In the genomic region with DNA sequence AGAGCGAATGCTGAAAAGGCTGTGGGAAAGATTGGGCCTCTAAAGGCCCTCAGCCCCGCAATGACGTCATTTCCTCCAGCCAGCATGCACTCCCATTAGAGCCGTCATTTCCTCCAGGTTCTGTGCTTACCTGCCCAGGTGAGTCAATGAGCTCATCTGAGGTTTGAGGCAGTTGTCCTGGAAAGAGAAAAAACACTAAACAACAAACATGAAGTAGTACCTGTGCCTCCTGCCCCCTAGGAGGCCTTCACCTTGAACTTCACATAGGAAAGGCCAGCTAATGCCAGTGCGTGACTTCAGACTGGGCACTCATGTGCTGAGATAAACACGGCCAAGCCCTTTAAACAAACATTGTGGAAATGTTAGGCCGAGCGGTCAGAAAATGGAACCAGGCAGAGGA, we compare ENCODE assay signal across 17 cellular contexts. TPM values are rescaled to one million over a fixed set of nuclear protein-coding genes. Genes with fewer than 3 reads are reported as not detected.
DNase-seq lines count a peak whose midpoint lies in the region; ATAC-seq and TF ChIP-seq lines count a peak whose summit lies in the region.
"Had no signal": no experiment of that assay in that cellular context is flagged by ENCODE, and none has a peak within 500 bp of the region (broad histone marks: within the 10 kb centered on the region; RNA-seq: fewer than 3 reads in every experiment).

No MANE protein-coding gene starts in this region.

- H4K20me1 ChIP-seq in smooth muscle cell (ENCODE audit: low read depth), result no peaks in the 10 kb centered on the region

- H3K79me1 ChIP-seq in mesenchymal stem cell (replicated peaks; ENCODE audit: low read length, poor library complexity, severe bottlenecking), result no peaks in the 10 kb centered on the region

- H2BK120ac ChIP-seq in mesenchymal stem cell (ENCODE audit: low read depth, low read length), result no peak overlapping the region

- DNase-seq in ELF-1 (ENCODE audit: low read depth, low spot score) (peak; percentile 16), NCI-H748 treated with DMSO at 0.1 percent for 48 hours (lab: John Stamatoyannopoulos, UW) (peak; percentile 5), glutamatergic neuron (no peak), smooth muscle cell (lab: John Stamatoyannopoulos, UW; ENCODE audit: unreplicated experiment) (no peak), mesenchymal stem cell (no peak), MG63 (no peak)
- DNase-seq: activated CD4-positive, alpha-beta T cell treated with anti-CD3 and anti-CD28 coated beads, Interleukin-2, amount 50 U/mL, for 4 hours; activated naive CD4-positive, alpha-beta T cell treated with anti-CD3 and anti-CD28 coated beads, Interleukin-2, amount 10 ng/mL, durations not matched to agents 7 days and 5 days; cortex of kidney; HFFc6; Karpas-422; NCI-H1105; Right ventricle myocardium superior; stimulated activated CD4-positive, alpha-beta T cell treated with anti-CD3 and anti-CD28 coated beads, Interleukin-4, amount 100 ng/mL, for 24 hours; T-helper 1 cell had no signal

- H3K36me3 Mint-ChIP-seq in glutamatergic neuron (ENCODE audit: unreplicated experiment), result no peaks in the 10 kb centered on the region
- H3K36me3 Mint-ChIP-seq: activated naive CD4-positive, alpha-beta T cell treated with anti-CD3 and anti-CD28 coated beads, Interleukin-2, amount 10 ng/mL, durations not matched to agents 7 days and 5 days had no signal

- no peaks in the 10 kb centered on the region for H3F3A ChIP-seq in smooth muscle cell (ENCODE audit: low read depth)

- H3K14ac ChIP-seq in mesenchymal stem cell (ENCODE audit: low read length in 2 of 2), result no peak overlapping the region

- H3K9ac ChIP-seq in smooth muscle cell (ENCODE audit: low read depth), result peak overlapping the region; percentile 51
- H3K9ac ChIP-seq in mesenchymal stem cell (ENCODE audit: low read length), result no peak overlapping the region

- no peak overlapping the region for H3K4me3 ChIP-seq in smooth muscle cell
- H3K4me3 ChIP-seq in mesenchymal stem cell (ENCODE audit: insufficient read depth in 1 of 2, low read depth in 1 of 2, low read length in 2 of 2), result no peak overlapping the region
- no peak overlapping the region for H3K4me3 ChIP-seq in MG63

- H3K27me3 Mint-ChIP-seq in glutamatergic neuron (ENCODE audit: unreplicated experiment), result peaks cover 11% of the 10 kb centered on the region

- H3K4me1 Mint-ChIP-seq in glutamatergic neuron (ENCODE audit: low read depth, unreplicated experiment), result peaks cover 53% of the 10 kb centered on the region
- H3K4me1 Mint-ChIP-seq: activated naive CD4-positive, alpha-beta T cell treated with anti-CD3 and anti-CD28 coated beads, Interleukin-2, amount 10 ng/mL, durations not matched to agents 7 days and 5 days; nephron had no signal

- H3K36me3 ChIP-seq in smooth muscle cell (ENCODE audit: low read depth) (no peaks in the 10 kb centered on the region), mesenchymal stem cell (ENCODE audit: control insufficient read depth in 1 of 2, insufficient read depth in 2 of 2, low read depth in 1 of 2, low read length in 2 of 2) (no peaks in the 10 kb centered on the region), MG63 (no peaks in the 10 kb centered on the region)

- H3K4me1 ChIP-seq in smooth muscle cell (ENCODE audit: low read depth), result no peaks in the 10 kb centered on the region
- H3K4me1 ChIP-seq in mesenchymal stem cell (ENCODE audit: control insufficient read depth, insufficient read depth, low read depth, low read length), result no peaks in the 10 kb centered on the region

- peak overlapping the region; percentile 64 for H3K27ac Mint-ChIP-seq in glutamatergic neuron (ENCODE audit: unreplicated experiment)
- H3K27ac Mint-ChIP-seq: activated naive CD4-positive, alpha-beta T cell treated with anti-CD3 and anti-CD28 coated beads, Interleukin-2, amount 10 ng/mL, durations not matched to agents 7 days and 5 days; HFFc6; nephron had no signal

- H3K27ac ChIP-seq in smooth muscle cell (ENCODE audit: low read depth) (peak overlapping the region; percentile 79), mesenchymal stem cell (ENCODE audit: low read length, poor library complexity, severe bottlenecking) (no peak overlapping the region)

- H3K18ac ChIP-seq in mesenchymal stem cell (ENCODE audit: low read depth in 1 of 2, low read length in 2 of 2), result no peak overlapping the region

- WGBS in smooth muscle cell (ENCODE audit: low lambda C conversion rate), result 88% methylated on average over 8 of the region's 8 CpGs
- WGBS in mesenchymal stem cell, result 90% methylated on average over 8 of the region's 8 CpGs

- no peak overlapping the region for H3K23ac ChIP-seq in mesenchymal stem cell (ENCODE audit: low read length in 2 of 2)

- no peak overlapping the region for H4K8ac ChIP-seq in mesenchymal stem cell (ENCODE audit: low read length)

- H3K79me2 ChIP-seq in smooth muscle cell (ENCODE audit: low read depth), result no peaks in the 10 kb centered on the region

- no peak overlapping the region for H2BK5ac ChIP-seq in mesenchymal stem cell (ENCODE audit: low read depth, low read length, poor library complexity, severe bottlenecking)

- peaks cover 10% of the 10 kb centered on the region for H3K9me3 Mint-ChIP-seq in glutamatergic neuron (ENCODE audit: unreplicated experiment)
- H3K9me3 Mint-ChIP-seq: activated naive CD4-positive, alpha-beta T cell treated with anti-CD3 and anti-CD28 coated beads, Interleukin-2, amount 10 ng/mL, durations not matched to agents 7 days and 5 days; HFFc6; nephron had no signal

- no peak overlapping the region for H4K91ac ChIP-seq in mesenchymal stem cell (ENCODE audit: low read length)

- TF ChIP-seq CTCF in glutamatergic neuron (IDR thresholded peaks at IDR 0.05; ENCODE audit: partially characterized antibody, unreplicated experiment) (no peak), smooth muscle cell (IDR thresholded peaks at IDR 0.05; ENCODE audit: borderline replicate concordance, insufficient read depth, poor library complexity, severe bottlenecking) (no peak)

- H3K9me3 ChIP-seq in smooth muscle cell (replicated peaks; ENCODE audit: low read depth), result no peaks in the 10 kb centered on the region
- no peaks in the 10 kb centered on the region for H3K9me3 ChIP-seq in mesenchymal stem cell (ENCODE audit: control insufficient read depth, low read length)
- no peaks in the 10 kb centered on the region for H3K9me3 ChIP-seq in MG63

- H3K4me2 ChIP-seq in smooth muscle cell (no peak overlapping the region), mesenchymal stem cell (ENCODE audit: low read length, poor library complexity, severe bottlenecking) (no peak overlapping the region)

- H2BK12ac ChIP-seq in mesenchymal stem cell (ENCODE audit: low read length in 2 of 2), result no peak overlapping the region

- no peak overlapping the region for H2BK15ac ChIP-seq in mesenchymal stem cell (ENCODE audit: low read depth, poor library complexity, severe bottlenecking)

- H3K4me3 Mint-ChIP-seq in glutamatergic neuron (ENCODE audit: unreplicated experiment), result no peak overlapping the region
- H3K4me3 Mint-ChIP-seq: activated naive CD4-positive, alpha-beta T cell treated with anti-CD3 and anti-CD28 coated beads, Interleukin-2, amount 10 ng/mL, durations not matched to agents 7 days and 5 days; HFFc6; nephron had no signal

- no peak overlapping the region for H3K4ac ChIP-seq in mesenchymal stem cell (ENCODE audit: low read depth in 1 of 2, low read length in 2 of 2)

- H2AFZ ChIP-seq in smooth muscle cell (ENCODE audit: low read depth), result no peak overlapping the region
- no peak overlapping the region for H2AFZ ChIP-seq in mesenchymal stem cell (ENCODE audit: low read depth, low read length)

- H3K27me3 ChIP-seq in smooth muscle cell (ENCODE audit: low read depth), result no peaks in the 10 kb centered on the region
- H3K27me3 ChIP-seq in mesenchymal stem cell (ENCODE audit: control insufficient read depth in 1 of 2, insufficient read depth in 1 of 2, low read length in 2 of 2), result peaks cover 0 to 38% of the 10 kb centered on the region in 2 experiments
- H3K27me3 ChIP-seq in MG63, result no peaks in the 10 kb centered on the region

- ATAC-seq in HG02588 (IDR thresholded peaks at IDR 0.05; ENCODE audit: unreplicated experiment), result no peak

- H2AK5ac ChIP-seq in mesenchymal stem cell (ENCODE audit: low read length, severe bottlenecking), result no peak overlapping the region

RNA-seq across cellular contexts. Expression of gene FHDC1, which starts 55.9 kb away (rescaled TPM):
- total RNA-seq in glutamatergic neuron (ENCODE audit: unreplicated experiment), result 42.0 TPM
- total RNA-seq in smooth muscle cell, result 2.0 and 3.0 TPM in 2 replicates
- polyA plus RNA-seq in smooth muscle cell, result 0.49 and 1.3 TPM in 2 replicates
- polyA plus RNA-seq in mesenchymal stem cell (2013, experiment 1 of 2), result 0.12 TPM
- 0.14 TPM for polyA plus RNA-seq in mesenchymal stem cell (2013, experiment 2 of 2)
- total RNA-seq in MG63 (2014; rRNA removed; shearing (Covaris generic); ENCODE audit: low replicate concordance), result 0.02 and 0.07 TPM in 2 replicates

Comparison
In these comparisons a context has a peak if more than half of its experiments do, and no peak if none do; other contexts are left out.
1. DNase-seq: peak in ELF-1 (single experiment) and NCI-H748 treated with DMSO at 0.1 percent for 48 hours (single experiment); none in glutamatergic neuron (single experiment), smooth muscle cell (single experiment), mesenchymal stem cell (single experiment) and MG63 (single experiment).
2. RNA of gene FHDC1, which starts 55.9 kb away (total RNA-seq): 42.0 TPM in glutamatergic neuron (single experiment); 2.0 to 3.0 TPM in smooth muscle cell and 0.02 to 0.07 TPM in MG63; every median in the first group is over 10 times any median in the second.